21 cellular contexts compared by ENCODE assay signal in genomic region chr1:45999507-45999906, GRCh38.
DNase-seq lines count a peak whose midpoint lies in the region; ATAC-seq and TF ChIP-seq lines count a peak whose summit lies in the region.
"Had no signal": no experiment of that assay in that cellular context is flagged by ENCODE, and none has a peak within 500 bp of the region (broad histone marks: within the 10 kb centered on the region; RNA-seq: fewer than 3 reads in every experiment).

No MANE protein-coding gene starts in this region.

- no peak overlapping the region for H3K4me3 ChIP-seq in GM23338
- no peak overlapping the region for H3K4me3 ChIP-seq in choroid plexus epithelial cell (ENCODE audit: low read depth, low read length)
- H3K4me3 ChIP-seq: BLaER1 had no signal

- no peak overlapping the region for H2AFZ ChIP-seq in GM23338

- H3F3A ChIP-seq in GM23338 (replicated peaks; ENCODE audit: low read depth), result no peaks in the 10 kb centered on the region

- H3K9me3 Mint-ChIP-seq in GM23338, result no peaks in the 10 kb centered on the region
- H3K9me3 Mint-ChIP-seq: CD4-positive, CD25-positive, alpha-beta regulatory T cell; CD8-positive, alpha-beta T cell; H9 had no signal

- H3K9me2 ChIP-seq in GM23338 (ENCODE audit: insufficient read depth), result no peaks in the 10 kb centered on the region

- H3K4me3 Mint-ChIP-seq in GM23338, result no peak overlapping the region
- H3K4me3 Mint-ChIP-seq: B cell; CD4-positive, CD25-positive, alpha-beta regulatory T cell; CD8-positive, alpha-beta T cell; H9 had no signal

- no peak for ATAC-seq in GM23338
- ATAC-seq in HG03460 (IDR thresholded peaks at IDR 0.05; ENCODE audit: unreplicated experiment), result no peak
- ATAC-seq: CD8-positive, alpha-beta T cell; HCT116 had no signal

- peaks cover 2% of the 10 kb centered on the region; the same call in 1 of the 2 replicates for H4K20me1 ChIP-seq in GM23338 (replicated peaks; ENCODE audit: insufficient read depth)
- H4K20me1 ChIP-seq: BLaER1 had no signal

- DNase-seq in EH (ENCODE audit: low read depth) (peak; percentile 5), GM23338 (ENCODE audit: low spot score) (no peak), choroid plexus epithelial cell (ENCODE audit: low read depth) (peak; percentile 16), iris pigment epithelial cell (ENCODE audit: low read depth) (peak; percentile 39), NCI-H2107 treated with DMSO at 0.1 percent for 48 hours (lab: John Stamatoyannopoulos, UW; ENCODE audit: unreplicated experiment) (no peak), NCI-H2227 (lab: John Stamatoyannopoulos, UW; ENCODE audit: unreplicated experiment) (no peak), NK-92 (lab: John Stamatoyannopoulos, UW; ENCODE audit: unreplicated experiment) (no peak)
- DNase-seq: Caco-2; CD4-positive, CD25-positive, alpha-beta regulatory T cell; CD8-positive, alpha-beta T cell; DMS153; DND-41; EL; GF-D8 had no signal

- H3K4me1 ChIP-seq in GM23338 (ENCODE audit: insufficient read depth), result no peaks in the 10 kb centered on the region
- H3K4me1 ChIP-seq: BLaER1, Caco-2 had no signal

- 0 out of 2 replicates have a peak, but pooled peaks cover 6% of the 10 kb centered on the region for H3K79me2 ChIP-seq in GM23338 (replicated peaks; ENCODE audit: insufficient read depth)

- H3K27ac ChIP-seq in GM23338 (ENCODE audit: low read depth), result 0 out of 2 replicates have a peak overlapping the region, but pooled peaks have one; percentile 8
- H3K27ac ChIP-seq: 22Rv1, BLaER1, C4-2B had no signal

- peaks cover 7% of the 10 kb centered on the region; the same call in 1 of the 2 replicates for H3K36me3 ChIP-seq in GM23338 (ENCODE audit: insufficient read depth)

- peaks cover 6% of the 10 kb centered on the region; the same call in 1 of the 3 replicates for H3K36me3 Mint-ChIP-seq in GM23338 (ENCODE audit: low read depth)

- no peak overlapping the region for H3K4me2 ChIP-seq in GM23338
- H3K4me2 ChIP-seq: BLaER1 had no signal

- H3K27me3 ChIP-seq in GM23338 (ENCODE audit: insufficient read depth), result no peaks in the 10 kb centered on the region
- H3K27me3 ChIP-seq: BLaER1 had no signal

- TF ChIP-seq CTCF in GM23338 (conservative IDR thresholded peaks at IDR 0.05; ENCODE audit: low read depth in 2 of 2) (no peak), choroid plexus epithelial cell (conservative IDR thresholded peaks at IDR 0.05; ENCODE audit: low read depth, low read length) (no peak)

- no peak overlapping the region for H3K27ac Mint-ChIP-seq in GM23338
- H3K27ac Mint-ChIP-seq: B cell; CD4-positive, CD25-positive, alpha-beta regulatory T cell; CD8-positive, alpha-beta T cell; H9 had no signal

- peaks cover 4% of the 10 kb centered on the region for H3K27me3 Mint-ChIP-seq in GM23338 (ENCODE audit: insufficient read depth, low read depth, poor library complexity)
- H3K27me3 Mint-ChIP-seq: B cell; CD4-positive, CD25-positive, alpha-beta regulatory T cell had no signal

- H3K4me1 Mint-ChIP-seq in GM23338, result peaks cover 10% of the 10 kb centered on the region
- H3K4me1 Mint-ChIP-seq: B cell had no signal

TF ChIP-seq in GM23338, 12 proteins besides CTCF, POLR2A, EP300 and RAD21:
- TF ChIP-seq NANOG (IDR thresholded peaks at IDR 0.05; ENCODE audit: borderline replicate concordance) (no peak), EZH2 (IDR thresholded peaks at IDR 0.05; ENCODE audit: low read depth, unreplicated experiment) (no peak), ETS1 (IDR thresholded peaks at IDR 0.05) (no peak), JUNB (IDR thresholded peaks at IDR 0.05; ENCODE audit: unreplicated experiment) (no peak), ZNF114 (CRISPR knock-in tag; IDR thresholded peaks at IDR 0.05) (no peak), EZH2phosphoT487 (IDR thresholded peaks at IDR 0.05; ENCODE audit: unreplicated experiment) (no peak), ZNF331 (CRISPR knock-in tag; IDR thresholded peaks at IDR 0.05; ENCODE audit: low read depth) (no peak), POLR2AphosphoS5 (IDR thresholded peaks at IDR 0.05; ENCODE audit: low read depth) (no peak), STAT1 (IDR thresholded peaks at IDR 0.05; ENCODE audit: unreplicated experiment) (no peak)
- TF ChIP-seq, protein P1, sequence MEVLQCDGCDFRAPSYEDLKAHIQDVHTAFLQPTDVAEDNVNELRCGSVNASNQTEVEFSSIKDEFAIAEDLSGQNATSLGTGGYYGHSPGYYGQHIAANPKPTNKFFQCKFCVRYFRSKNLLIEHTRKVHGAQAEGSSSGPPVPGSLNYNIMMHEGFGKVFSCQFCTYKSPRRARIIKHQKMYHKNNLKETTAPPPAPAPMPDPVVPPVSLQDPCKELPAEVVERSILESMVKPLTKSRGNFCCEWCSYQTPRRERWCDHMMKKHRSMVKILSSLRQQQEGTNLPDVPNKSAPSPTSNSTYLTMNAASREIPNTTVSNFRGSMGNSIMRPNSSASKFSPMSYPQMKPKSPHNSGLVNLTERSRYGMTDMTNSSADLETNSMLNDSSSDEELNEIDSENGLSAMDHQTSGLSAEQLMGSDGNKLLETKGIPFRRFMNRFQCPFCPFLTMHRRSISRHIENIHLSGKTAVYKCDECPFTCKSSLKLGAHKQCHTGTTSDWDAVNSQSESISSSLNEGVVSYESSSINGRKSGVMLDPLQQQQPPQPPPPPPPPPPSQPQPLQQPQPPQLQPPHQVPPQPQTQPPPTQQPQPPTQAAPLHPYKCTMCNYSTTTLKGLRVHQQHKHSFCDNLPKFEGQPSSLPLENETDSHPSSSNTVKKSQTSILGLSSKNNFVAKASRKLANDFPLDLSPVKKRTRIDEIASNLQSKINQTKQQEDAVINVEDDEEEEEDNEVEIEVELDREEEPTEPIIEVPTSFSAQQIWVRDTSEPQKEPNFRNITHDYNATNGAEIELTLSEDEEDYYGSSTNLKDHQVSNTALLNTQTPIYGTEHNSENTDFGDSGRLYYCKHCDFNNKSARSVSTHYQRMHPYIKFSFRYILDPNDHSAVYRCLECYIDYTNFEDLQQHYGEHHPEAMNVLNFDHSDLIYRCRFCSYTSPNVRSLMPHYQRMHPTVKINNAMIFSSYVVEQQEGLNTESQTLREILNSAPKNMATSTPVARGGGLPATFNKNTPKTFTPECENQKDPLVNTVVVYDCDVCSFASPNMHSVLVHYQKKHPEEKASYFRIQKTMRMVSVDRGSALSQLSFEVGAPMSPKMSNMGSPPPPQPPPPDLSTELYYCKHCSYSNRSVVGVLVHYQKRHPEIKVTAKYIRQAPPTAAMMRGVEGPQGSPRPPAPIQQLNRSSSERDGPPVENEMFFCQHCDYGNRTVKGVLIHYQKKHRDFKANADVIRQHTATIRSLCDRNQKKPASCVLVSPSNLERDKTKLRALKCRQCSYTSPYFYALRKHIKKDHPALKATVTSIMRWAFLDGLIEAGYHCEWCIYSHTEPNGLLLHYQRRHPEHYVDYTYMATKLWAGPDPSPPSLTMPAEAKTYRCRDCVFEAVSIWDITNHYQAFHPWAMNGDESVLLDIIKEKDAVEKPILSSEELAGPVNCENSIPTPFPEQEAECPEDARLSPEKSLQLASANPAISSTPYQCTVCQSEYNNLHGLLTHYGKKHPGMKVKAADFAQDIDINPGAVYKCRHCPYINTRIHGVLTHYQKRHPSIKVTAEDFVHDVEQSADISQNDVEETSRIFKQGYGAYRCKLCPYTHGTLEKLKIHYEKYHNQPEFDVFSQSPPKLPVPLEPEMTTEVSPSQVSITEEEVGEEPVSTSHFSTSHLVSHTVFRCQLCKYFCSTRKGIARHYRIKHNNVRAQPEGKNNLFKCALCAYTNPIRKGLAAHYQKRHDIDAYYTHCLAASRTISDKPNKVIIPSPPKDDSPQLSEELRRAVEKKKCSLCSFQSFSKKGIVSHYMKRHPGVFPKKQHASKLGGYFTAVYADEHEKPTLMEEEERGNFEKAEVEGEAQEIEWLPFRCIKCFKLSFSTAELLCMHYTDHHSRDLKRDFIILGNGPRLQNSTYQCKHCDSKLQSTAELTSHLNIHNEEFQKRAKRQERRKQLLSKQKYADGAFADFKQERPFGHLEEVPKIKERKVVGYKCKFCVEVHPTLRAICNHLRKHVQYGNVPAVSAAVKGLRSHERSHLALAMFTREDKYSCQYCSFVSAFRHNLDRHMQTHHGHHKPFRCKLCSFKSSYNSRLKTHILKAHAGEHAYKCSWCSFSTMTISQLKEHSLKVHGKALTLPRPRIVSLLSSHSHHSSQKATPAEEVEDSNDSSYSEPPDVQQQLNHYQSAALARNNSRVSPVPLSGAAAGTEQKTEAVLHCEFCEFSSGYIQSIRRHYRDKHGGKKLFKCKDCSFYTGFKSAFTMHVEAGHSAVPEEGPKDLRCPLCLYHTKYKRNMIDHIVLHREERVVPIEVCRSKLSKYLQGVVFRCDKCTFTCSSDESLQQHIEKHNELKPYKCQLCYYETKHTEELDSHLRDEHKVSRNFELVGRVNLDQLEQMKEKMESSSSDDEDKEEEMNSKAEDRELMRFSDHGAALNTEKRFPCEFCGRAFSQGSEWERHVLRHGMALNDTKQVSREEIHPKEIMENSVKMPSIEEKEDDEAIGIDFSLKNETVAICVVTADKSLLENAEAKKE (CRISPR knock-in tag; IDR thresholded peaks at IDR 0.05), result no peak

Comparison
In these comparisons a context has a peak if more than half of its experiments do, and no peak if none do; other contexts are left out.
1. DNase-seq: peak in EH (single experiment), choroid plexus epithelial cell (single experiment) and iris pigment epithelial cell (single experiment); none in GM23338 (single experiment), NCI-H2107 treated with DMSO at 0.1 percent for 48 hours (single experiment), NCI-H2227 (single experiment) and NK-92 (single experiment).